Comparison of ENCODE assay signal across 16 cellular contexts in the genomic region with DNA sequence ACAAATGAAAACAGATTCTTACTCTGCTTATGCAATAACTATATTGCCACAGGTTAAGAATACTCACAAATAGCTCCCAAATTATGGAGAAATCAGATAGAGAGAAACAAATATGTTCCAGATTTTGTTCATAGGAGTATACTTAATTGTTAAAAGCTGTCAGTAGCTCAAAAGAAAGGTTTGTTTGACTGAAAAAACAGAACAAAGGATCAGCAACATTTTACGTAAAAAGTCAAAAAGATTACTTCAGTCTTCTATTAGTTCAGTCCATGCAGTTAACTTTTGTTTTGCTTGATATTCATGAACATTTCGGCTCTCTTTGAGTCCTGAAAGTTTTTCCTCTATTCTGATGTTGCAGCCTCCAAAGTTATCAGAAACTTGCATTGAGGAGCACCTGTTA.
"Had no signal": no experiment of that assay in that cellular context is flagged by ENCODE, and none has a peak within 500 bp of the region (broad histone marks: within the 10 kb centered on the region; RNA-seq: fewer than 3 reads in every experiment).

No MANE protein-coding gene starts in this region.

- H3K4me1 ChIP-seq: sigmoid colon, stomach had no signal

- H3K27me3 ChIP-seq: esophagus squamous epithelium, sigmoid colon, stomach had no signal

- H3K36me3 ChIP-seq: thoracic aorta had no signal

- H3K9me3 ChIP-seq: esophagus squamous epithelium, sigmoid colon, thoracic aorta had no signal

- H3K4me3 ChIP-seq: esophagus squamous epithelium, sigmoid colon, skin epidermis, stomach, thoracic aorta had no signal

- DNase-seq: effector memory CD8-positive, alpha-beta T cell; esophagus squamous epithelium; foreskin melanocyte; head of caudate nucleus; hippocampal formation; kidney glomerular epithelial cell; natural killer cell; posterior cingulate gyrus; sigmoid colon; stimulated activated CD4-positive, alpha-beta T cell treated with anti-CD3 and anti-CD28 coated beads, Interleukin-2, amount 100 ng/mL, for 24 hours; stimulated activated naive CD4-positive, alpha-beta T cell; stomach; substantia nigra; trophoblast cell had no signal
